In the genomic region with DNA sequence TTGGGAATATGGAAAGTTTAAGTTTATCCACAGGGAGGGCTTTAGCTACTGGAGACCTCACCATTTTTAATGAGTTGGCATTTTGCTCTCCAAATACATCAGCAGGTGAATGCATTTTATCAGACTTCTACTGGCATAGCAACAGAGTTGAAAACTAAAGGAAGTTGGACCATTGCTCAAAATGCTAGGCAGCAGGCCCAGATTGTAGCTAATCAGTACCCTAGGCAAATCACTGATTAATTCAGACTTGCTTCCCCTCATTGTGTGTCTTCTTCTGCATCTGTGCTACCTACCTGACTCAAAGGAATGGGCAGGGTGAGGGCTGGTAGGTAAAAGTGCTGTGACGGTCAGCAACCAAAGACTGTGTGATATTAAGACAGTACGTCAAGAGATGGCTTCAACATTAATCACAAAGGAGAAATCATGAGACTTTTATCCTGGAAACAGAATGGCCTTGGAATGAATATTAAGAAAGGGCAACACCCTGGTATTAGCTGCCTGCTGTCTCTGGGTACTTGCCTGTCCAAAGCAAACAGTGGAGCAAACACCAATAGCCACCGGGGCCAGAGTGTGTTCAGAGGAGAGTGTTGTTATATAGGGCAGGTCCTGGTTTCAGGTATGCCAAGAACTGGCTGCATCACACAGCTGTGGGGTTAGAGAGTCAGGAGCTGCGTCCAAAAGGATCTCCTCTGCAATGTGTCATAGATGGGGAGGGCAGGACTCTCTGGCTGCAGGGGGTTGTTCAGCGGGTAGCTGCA, we compare ENCODE assay signal across 1 cellular context.
TF ChIP-seq lines count a peak whose summit lies in the region.

No MANE protein-coding gene starts in this region.

TF ChIP-seq in IMR-90, 13 proteins besides CTCF, POLR2A, EP300 and RAD21 (continued from another document):
- TF ChIP-seq, protein P1, sequence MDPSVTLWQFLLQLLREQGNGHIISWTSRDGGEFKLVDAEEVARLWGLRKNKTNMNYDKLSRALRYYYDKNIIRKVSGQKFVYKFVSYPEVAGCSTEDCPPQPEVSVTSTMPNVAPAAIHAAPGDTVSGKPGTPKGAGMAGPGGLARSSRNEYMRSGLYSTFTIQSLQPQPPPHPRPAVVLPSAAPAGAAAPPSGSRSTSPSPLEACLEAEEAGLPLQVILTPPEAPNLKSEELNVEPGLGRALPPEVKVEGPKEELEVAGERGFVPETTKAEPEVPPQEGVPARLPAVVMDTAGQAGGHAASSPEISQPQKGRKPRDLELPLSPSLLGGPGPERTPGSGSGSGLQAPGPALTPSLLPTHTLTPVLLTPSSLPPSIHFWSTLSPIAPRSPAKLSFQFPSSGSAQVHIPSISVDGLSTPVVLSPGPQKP (IDR thresholded peaks at IDR 0.05; ENCODE audit: borderline replicate concordance, low read depth, low read length) = no peak
- TF ChIP-seq NFE2L2 (IDR thresholded peaks at IDR 0.05; ENCODE audit: low read depth, low read length) (no peak), RCOR1 (IDR thresholded peaks at IDR 0.05; ENCODE audit: insufficient replicate concordance, low read length) (no peak), MAFK (IDR thresholded peaks at IDR 0.05; ENCODE audit: low read depth, low read length) (no peak), MAZ (IDR thresholded peaks at IDR 0.05; ENCODE audit: borderline replicate concordance, low read depth, low read length) (no peak), MXI1 (IDR thresholded peaks at IDR 0.05; ENCODE audit: borderline replicate concordance, low read depth, low read length) (no peak), SMC3 (IDR thresholded peaks at IDR 0.05; ENCODE audit: low read depth, low read length) (no peak), CEBPB (IDR thresholded peaks at IDR 0.05; ENCODE audit: low read depth, low read length) (no peak), CHD1 (IDR thresholded peaks at IDR 0.05; ENCODE audit: low read depth, low read length) (no peak)
- TF ChIP-seq, protein P2, sequence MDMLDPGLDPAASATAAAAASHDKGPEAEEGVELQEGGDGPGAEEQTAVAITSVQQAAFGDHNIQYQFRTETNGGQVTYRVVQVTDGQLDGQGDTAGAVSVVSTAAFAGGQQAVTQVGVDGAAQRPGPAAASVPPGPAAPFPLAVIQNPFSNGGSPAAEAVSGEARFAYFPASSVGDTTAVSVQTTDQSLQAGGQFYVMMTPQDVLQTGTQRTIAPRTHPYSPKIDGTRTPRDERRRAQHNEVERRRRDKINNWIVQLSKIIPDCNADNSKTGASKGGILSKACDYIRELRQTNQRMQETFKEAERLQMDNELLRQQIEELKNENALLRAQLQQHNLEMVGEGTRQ (IDR thresholded peaks at IDR 0.05; ENCODE audit: low read depth, low read length) = no peak
